In the genomic region with DNA sequence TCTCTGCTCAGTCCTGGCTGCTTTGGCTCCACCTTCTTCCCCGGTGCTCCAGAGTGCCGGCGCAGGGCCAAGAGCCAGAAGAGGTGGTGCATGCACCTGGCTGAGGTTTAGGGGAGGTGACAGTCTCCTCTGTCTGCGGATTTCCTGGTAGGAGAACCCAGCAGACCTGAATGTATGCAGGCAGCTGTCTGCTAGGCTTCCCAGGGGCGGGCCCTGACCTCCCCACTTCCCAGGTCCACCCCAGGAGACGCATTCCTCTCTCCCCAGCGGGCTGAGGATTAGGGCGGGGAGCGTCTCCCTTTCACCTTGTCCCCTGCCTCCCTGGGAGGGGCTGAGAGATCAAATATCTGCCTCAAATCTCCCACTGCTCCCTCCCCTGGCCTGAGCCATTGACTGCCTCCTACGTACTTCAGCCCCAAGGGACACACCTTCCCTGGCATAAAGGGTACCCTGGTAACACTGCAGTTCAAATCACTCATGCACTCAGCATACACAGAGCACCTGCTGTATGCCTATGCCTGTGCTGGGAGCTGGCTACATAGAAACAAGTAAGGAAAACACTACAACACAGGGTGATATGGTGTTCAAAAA, we compare ENCODE assay signal across 1 cellular context.
TF ChIP-seq lines count a peak whose summit lies in the region.

No MANE protein-coding gene starts in this region.

TF ChIP-seq in H1, 55 proteins besides CTCF, POLR2A, EP300 and RAD21:
- TF ChIP-seq KDM1A (IDR thresholded peaks at IDR 0.05; ENCODE audit: borderline replicate concordance, low read length) (no peak), ATF2 (IDR thresholded peaks at IDR 0.05; ENCODE audit: low read length) (no peak), RXRA (IDR thresholded peaks at IDR 0.05; ENCODE audit: insufficient read depth, low read depth, low read length) (no peak), NRF1 (IDR thresholded peaks at IDR 0.05; ENCODE audit: low read depth, low read length) (no peak), EZH2 (IDR thresholded peaks at IDR 0.05; ENCODE audit: low read depth, low read length, severe bottlenecking) (no peak), CREB1 (IDR thresholded peaks at IDR 0.05) (no peak; the same call in 1 of the 2 replicates), CHD1 (IDR thresholded peaks at IDR 0.05; ENCODE audit: low read depth, low read length) (no peak), CBX5 (IDR thresholded peaks at IDR 0.05; ENCODE audit: low read depth, low read length) (no peak), ASH2L (IDR thresholded peaks at IDR 0.05; ENCODE audit: low read length) (no peak), TAF7 (optimal IDR thresholded peaks at IDR 0.05; ENCODE audit: borderline replicate concordance, low read depth, low read length) (no peak), POLR2AphosphoS5 (IDR thresholded peaks at IDR 0.05; ENCODE audit: low read depth, low read length) (no peak), RNF2 (IDR thresholded peaks at IDR 0.05; ENCODE audit: borderline replicate concordance, low read depth, low read length, missing control alignments, poor library complexity, severe bottlenecking) (no peak), SP1 (IDR thresholded peaks at IDR 0.05; ENCODE audit: low read depth, low read length) (no peak), SIRT6 (IDR thresholded peaks at IDR 0.05; ENCODE audit: low read length) (no peak), ZNF274 (IDR thresholded peaks at IDR 0.05; ENCODE audit: borderline replicate concordance, extremely low read depth, low read length) (no peak), BRCA1 (IDR thresholded peaks at IDR 0.05; ENCODE audit: low read depth, low read length) (no peak), SP4 (IDR thresholded peaks at IDR 0.05; ENCODE audit: low read length) (no peak), CTBP2 (IDR thresholded peaks at IDR 0.05; ENCODE audit: borderline replicate concordance, insufficient read depth, insufficient read length, low read length) (peak; percentile 83), JUN (IDR thresholded peaks at IDR 0.05; ENCODE audit: low read depth, low read length) (no peak), FOSL1 (IDR thresholded peaks at IDR 0.05; ENCODE audit: insufficient read depth, low read depth, low read length) (no peak), HDAC2 (IDR thresholded peaks at IDR 0.05; ENCODE audit: borderline replicate concordance in 1 of 2, low read depth in 2 of 2, low read length in 2 of 2) (0 out of 4 replicates have a peak, but pooled peaks of 1 of the 2 experiments have one; percentile 18), TBP (IDR thresholded peaks at IDR 0.05; ENCODE audit: low read depth, low read length) (no peak), RFX5 (IDR thresholded peaks at IDR 0.05; ENCODE audit: borderline replicate concordance, low read depth, low read length) (no peak), MAFK (IDR thresholded peaks at IDR 0.05; ENCODE audit: low read depth, low read length) (no peak), SAP30 (IDR thresholded peaks at IDR 0.05; ENCODE audit: insufficient read depth, insufficient replicate concordance, low read length) (no peak), TEAD4 (IDR thresholded peaks at IDR 0.05; ENCODE audit: low read depth, low read length) (peak; percentile 91), TCF12 (IDR thresholded peaks at IDR 0.05; ENCODE audit: low read depth, low read length) (no peak), PHF8 (conservative IDR thresholded peaks at IDR 0.05; ENCODE audit: low read depth, low read length) (no peak), HDAC6 (IDR thresholded peaks at IDR 0.05; ENCODE audit: low read depth, low read length) (no peak), KDM4A (IDR thresholded peaks at IDR 0.05; ENCODE audit: low read depth, low read length, severe bottlenecking) (no peak), KDM5A (IDR thresholded peaks at IDR 0.05; ENCODE audit: low read length) (no peak), ATF3 (IDR thresholded peaks at IDR 0.05; ENCODE audit: insufficient read depth, low read depth, low read length) (no peak), CBX8 (IDR thresholded peaks at IDR 0.05; ENCODE audit: borderline replicate concordance, low read depth, low read length) (no peak), EGR1 (IDR thresholded peaks at IDR 0.05; ENCODE audit: borderline replicate concordance, low read depth, low read length) (peak; percentile 70; the same call in 1 of the 2 replicates), TAF1 (IDR thresholded peaks at IDR 0.05; ENCODE audit: low read depth, low read length) (0 out of 2 replicates have a peak, but pooled peaks have one; percentile 28), POU5F1 (IDR thresholded peaks at IDR 0.05; ENCODE audit: low read depth, low read length) (no peak), RBBP5 (IDR thresholded peaks at IDR 0.05; ENCODE audit: borderline replicate concordance, low read depth, low read length) (no peak), GABPA (IDR thresholded peaks at IDR 0.05; ENCODE audit: borderline replicate concordance, insufficient read depth, low read length) (no peak), SRF (IDR thresholded peaks at IDR 0.05; ENCODE audit: low read depth, low read length) (no peak), JUND (IDR thresholded peaks at IDR 0.05; ENCODE audit: low read length) (no peak), NANOG (IDR thresholded peaks at IDR 0.05; ENCODE audit: insufficient read depth, low read depth, low read length, poor library complexity, severe bottlenecking) (no peak), YY1 (IDR thresholded peaks at IDR 0.05; ENCODE audit: low read depth, low read length) (no peak), SP2 (IDR thresholded peaks at IDR 0.05; ENCODE audit: low read length) (no peak), SIX5 (IDR thresholded peaks at IDR 0.05; ENCODE audit: low read depth, low read length) (no peak), BCL11A (IDR thresholded peaks at IDR 0.05; ENCODE audit: low read depth in 2 of 2, low read length in 2 of 2) (no peak), CHD2 (IDR thresholded peaks at IDR 0.05; ENCODE audit: low read length) (no peak), GTF2F1 (IDR thresholded peaks at IDR 0.05; ENCODE audit: borderline replicate concordance, low read depth, low read length) (no peak), SIN3A (conservative IDR thresholded peaks at IDR 0.05 in 1 of 2, IDR thresholded peaks at IDR 0.05 in 1 of 2; ENCODE audit: low read depth in 1 of 2, low read length in 2 of 2) (peak; percentile 48 to 50; a peak in 1 of 4 replicates), E2F6 (IDR thresholded peaks at IDR 0.05) (no peak), SUZ12 (IDR thresholded peaks at IDR 0.05; ENCODE audit: low read length) (0 out of 2 replicates have a peak, but pooled peaks have one; percentile 37), CEBPB (IDR thresholded peaks at IDR 0.05; ENCODE audit: low read depth, low read length) (no peak), BACH1 (IDR thresholded peaks at IDR 0.05; ENCODE audit: low read length) (no peak)
- TF ChIP-seq, protein P1, sequence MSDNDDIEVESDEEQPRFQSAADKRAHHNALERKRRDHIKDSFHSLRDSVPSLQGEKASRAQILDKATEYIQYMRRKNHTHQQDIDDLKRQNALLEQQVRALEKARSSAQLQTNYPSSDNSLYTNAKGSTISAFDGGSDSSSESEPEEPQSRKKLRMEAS (IDR thresholded peaks at IDR 0.05), result no peak
- TF ChIP-seq, protein P2, sequence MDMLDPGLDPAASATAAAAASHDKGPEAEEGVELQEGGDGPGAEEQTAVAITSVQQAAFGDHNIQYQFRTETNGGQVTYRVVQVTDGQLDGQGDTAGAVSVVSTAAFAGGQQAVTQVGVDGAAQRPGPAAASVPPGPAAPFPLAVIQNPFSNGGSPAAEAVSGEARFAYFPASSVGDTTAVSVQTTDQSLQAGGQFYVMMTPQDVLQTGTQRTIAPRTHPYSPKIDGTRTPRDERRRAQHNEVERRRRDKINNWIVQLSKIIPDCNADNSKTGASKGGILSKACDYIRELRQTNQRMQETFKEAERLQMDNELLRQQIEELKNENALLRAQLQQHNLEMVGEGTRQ (IDR thresholded peaks at IDR 0.05; ENCODE audit: low read length), result no peak
- TF ChIP-seq, protein P3, sequence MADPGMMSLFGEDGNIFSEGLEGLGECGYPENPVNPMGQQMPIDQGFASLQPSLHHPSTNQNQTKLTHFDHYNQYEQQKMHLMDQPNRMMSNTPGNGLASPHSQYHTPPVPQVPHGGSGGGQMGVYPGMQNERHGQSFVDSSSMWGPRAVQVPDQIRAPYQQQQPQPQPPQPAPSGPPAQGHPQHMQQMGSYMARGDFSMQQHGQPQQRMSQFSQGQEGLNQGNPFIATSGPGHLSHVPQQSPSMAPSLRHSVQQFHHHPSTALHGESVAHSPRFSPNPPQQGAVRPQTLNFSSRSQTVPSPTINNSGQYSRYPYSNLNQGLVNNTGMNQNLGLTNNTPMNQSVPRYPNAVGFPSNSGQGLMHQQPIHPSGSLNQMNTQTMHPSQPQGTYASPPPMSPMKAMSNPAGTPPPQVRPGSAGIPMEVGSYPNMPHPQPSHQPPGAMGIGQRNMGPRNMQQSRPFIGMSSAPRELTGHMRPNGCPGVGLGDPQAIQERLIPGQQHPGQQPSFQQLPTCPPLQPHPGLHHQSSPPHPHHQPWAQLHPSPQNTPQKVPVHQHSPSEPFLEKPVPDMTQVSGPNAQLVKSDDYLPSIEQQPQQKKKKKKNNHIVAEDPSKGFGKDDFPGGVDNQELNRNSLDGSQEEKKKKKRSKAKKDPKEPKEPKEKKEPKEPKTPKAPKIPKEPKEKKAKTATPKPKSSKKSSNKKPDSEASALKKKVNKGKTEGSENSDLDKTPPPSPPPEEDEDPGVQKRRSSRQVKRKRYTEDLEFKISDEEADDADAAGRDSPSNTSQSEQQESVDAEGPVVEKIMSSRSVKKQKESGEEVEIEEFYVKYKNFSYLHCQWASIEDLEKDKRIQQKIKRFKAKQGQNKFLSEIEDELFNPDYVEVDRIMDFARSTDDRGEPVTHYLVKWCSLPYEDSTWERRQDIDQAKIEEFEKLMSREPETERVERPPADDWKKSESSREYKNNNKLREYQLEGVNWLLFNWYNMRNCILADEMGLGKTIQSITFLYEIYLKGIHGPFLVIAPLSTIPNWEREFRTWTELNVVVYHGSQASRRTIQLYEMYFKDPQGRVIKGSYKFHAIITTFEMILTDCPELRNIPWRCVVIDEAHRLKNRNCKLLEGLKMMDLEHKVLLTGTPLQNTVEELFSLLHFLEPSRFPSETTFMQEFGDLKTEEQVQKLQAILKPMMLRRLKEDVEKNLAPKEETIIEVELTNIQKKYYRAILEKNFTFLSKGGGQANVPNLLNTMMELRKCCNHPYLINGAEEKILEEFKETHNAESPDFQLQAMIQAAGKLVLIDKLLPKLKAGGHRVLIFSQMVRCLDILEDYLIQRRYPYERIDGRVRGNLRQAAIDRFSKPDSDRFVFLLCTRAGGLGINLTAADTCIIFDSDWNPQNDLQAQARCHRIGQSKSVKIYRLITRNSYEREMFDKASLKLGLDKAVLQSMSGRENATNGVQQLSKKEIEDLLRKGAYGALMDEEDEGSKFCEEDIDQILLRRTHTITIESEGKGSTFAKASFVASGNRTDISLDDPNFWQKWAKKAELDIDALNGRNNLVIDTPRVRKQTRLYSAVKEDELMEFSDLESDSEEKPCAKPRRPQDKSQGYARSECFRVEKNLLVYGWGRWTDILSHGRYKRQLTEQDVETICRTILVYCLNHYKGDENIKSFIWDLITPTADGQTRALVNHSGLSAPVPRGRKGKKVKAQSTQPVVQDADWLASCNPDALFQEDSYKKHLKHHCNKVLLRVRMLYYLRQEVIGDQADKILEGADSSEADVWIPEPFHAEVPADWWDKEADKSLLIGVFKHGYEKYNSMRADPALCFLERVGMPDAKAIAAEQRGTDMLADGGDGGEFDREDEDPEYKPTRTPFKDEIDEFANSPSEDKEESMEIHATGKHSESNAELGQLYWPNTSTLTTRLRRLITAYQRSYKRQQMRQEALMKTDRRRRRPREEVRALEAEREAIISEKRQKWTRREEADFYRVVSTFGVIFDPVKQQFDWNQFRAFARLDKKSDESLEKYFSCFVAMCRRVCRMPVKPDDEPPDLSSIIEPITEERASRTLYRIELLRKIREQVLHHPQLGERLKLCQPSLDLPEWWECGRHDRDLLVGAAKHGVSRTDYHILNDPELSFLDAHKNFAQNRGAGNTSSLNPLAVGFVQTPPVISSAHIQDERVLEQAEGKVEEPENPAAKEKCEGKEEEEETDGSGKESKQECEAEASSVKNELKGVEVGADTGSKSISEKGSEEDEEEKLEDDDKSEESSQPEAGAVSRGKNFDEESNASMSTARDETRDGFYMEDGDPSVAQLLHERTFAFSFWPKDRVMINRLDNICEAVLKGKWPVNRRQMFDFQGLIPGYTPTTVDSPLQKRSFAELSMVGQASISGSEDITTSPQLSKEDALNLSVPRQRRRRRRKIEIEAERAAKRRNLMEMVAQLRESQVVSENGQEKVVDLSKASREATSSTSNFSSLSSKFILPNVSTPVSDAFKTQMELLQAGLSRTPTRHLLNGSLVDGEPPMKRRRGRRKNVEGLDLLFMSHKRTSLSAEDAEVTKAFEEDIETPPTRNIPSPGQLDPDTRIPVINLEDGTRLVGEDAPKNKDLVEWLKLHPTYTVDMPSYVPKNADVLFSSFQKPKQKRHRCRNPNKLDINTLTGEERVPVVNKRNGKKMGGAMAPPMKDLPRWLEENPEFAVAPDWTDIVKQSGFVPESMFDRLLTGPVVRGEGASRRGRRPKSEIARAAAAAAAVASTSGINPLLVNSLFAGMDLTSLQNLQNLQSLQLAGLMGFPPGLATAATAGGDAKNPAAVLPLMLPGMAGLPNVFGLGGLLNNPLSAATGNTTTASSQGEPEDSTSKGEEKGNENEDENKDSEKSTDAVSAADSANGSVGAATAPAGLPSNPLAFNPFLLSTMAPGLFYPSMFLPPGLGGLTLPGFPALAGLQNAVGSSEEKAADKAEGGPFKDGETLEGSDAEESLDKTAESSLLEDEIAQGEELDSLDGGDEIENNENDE (IDR thresholded peaks at IDR 0.05; ENCODE audit: insufficient replicate concordance, low read length), result no peak
